ENCODE assay signal across 8 cellular contexts in the genomic region with DNA sequence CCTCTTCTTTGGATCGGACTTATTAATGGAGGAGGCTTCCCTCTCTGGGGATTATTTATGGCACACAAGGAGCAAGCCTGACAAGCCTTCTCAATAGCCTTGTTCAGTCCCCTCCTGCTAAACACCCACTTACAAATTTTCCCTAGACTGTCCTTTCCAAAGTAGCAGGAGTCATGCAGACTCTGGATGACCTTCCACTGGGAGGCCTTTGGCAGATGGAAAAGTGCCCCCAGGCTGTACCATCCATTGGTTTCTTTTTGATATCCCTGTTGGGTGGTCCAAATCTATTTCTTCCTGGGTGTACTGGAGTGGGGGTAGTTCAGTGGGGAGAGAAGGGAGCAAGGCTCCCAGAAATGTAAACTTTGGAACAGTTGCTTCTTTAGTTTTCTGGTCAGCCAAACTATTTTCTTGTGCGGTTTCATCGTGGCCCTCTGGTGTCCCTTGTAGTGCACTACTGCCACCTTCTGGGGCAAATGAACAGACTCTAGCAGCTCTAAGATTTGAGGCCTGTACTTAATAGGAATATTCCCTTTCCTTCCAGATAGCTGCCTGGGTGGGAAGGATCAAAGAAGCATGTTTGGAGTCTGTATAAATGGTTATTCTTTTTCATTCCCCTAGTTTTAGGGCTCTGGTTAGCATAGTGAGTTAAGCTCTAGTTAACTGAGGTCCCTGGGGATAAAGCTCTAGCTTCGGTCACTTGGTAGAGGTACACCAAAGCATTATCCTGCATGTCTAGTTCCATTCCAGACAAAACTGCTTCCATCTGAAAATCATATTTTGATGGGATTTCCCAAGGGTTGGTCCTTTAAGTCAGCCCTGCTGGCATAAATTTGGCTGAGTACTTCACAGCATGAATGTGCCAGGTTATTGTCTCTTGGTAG.
DNase-seq lines count a peak whose midpoint lies in the region; ATAC-seq and TF ChIP-seq lines count a peak whose summit lies in the region.

No MANE protein-coding gene starts in this region.

- no peak overlapping the region for H3K4me3 Mint-ChIP-seq in immature natural killer cell

- H3K27ac ChIP-seq in hepatocyte (no peak overlapping the region), stomach (no peak overlapping the region)

- H3K9me3 ChIP-seq in adipocyte (ENCODE audit: control insufficient read depth, low read length) (no peaks in the 10 kb centered on the region), hepatocyte (ENCODE audit: low read depth) (no peaks in the 10 kb centered on the region), stomach (no peaks in the 10 kb centered on the region)

- no peaks in the 10 kb centered on the region for H4K20me1 ChIP-seq in hepatocyte (ENCODE audit: insufficient read depth, poor library complexity, severe bottlenecking)

- ATAC-seq in HG02678 (IDR thresholded peaks at IDR 0.05; ENCODE audit: unreplicated experiment), result peak; percentile 79

- TF ChIP-seq CTCF in GM12875 (IDR thresholded peaks at IDR 0.05; ENCODE audit: borderline replicate concordance, insufficient read depth, low read depth, low read length) (peak; percentile 59; the same call in 1 of the 2 replicates), hepatocyte (IDR thresholded peaks at IDR 0.05; ENCODE audit: poor library complexity) (peak; percentile 73), stomach (IDR thresholded peaks at IDR 0.05) (peak in 4 of 7 experiments; percentile 11 to 45 (median 20))

- H3K4me2 ChIP-seq in hepatocyte, result no peak overlapping the region

- H3K9ac ChIP-seq in adipocyte (ENCODE audit: low read length), result no peak overlapping the region

- H3K4me3 ChIP-seq in GM12875 (ENCODE audit: low read depth, low read length), result no peak overlapping the region
- no peak overlapping the region for H3K4me3 ChIP-seq in adipocyte (ENCODE audit: low read length)
- H3K4me3 ChIP-seq in hepatocyte, result no peak overlapping the region
- no peak overlapping the region for H3K4me3 ChIP-seq in stomach

- H3K27me3 Mint-ChIP-seq in immature natural killer cell (ENCODE audit: low read depth in 3 of 3), result peaks cover 0 to 1% (median 1%) of the 10 kb centered on the region in 3 donors

- H3K27me3 ChIP-seq in adipocyte (replicated peaks; ENCODE audit: control insufficient read depth, insufficient read depth, low read length) (no peaks in the 10 kb centered on the region), hepatocyte (no peaks in the 10 kb centered on the region), stomach (no peaks in the 10 kb centered on the region)

- no peaks in the 10 kb centered on the region for H3K79me2 ChIP-seq in hepatocyte

- intact Hi-C loops in stomach (cut with DNase I; ENCODE audit: low total_unique reads), result no loop called here

- no peaks in the 10 kb centered on the region for H3K4me1 Mint-ChIP-seq in immature natural killer cell

- no peak for TF ChIP-seq EP300 in stomach (IDR thresholded peaks at IDR 0.05)

- no peaks in the 10 kb centered on the region for H3K9me2 ChIP-seq in hepatocyte (replicated peaks; ENCODE audit: insufficient read depth)

- no peak overlapping the region for H3K27ac Mint-ChIP-seq in immature natural killer cell

- no peak overlapping the region for H2AFZ ChIP-seq in hepatocyte

- TF ChIP-seq POLR2A in stomach (IDR thresholded peaks at IDR 0.05), result no peak

- H3K9me3 Mint-ChIP-seq in immature natural killer cell, result peaks cover 3 to 22% (median 8%) of the 10 kb centered on the region in 6 donors

- DNase-seq in AG20443 (ENCODE audit: low spot score) (peak; percentile 75), NCI-H1105 treated with DMSO at 0.1 percent for 48 hours (lab: John Stamatoyannopoulos, UW) (peak; percentile 65), adipocyte (ENCODE audit: low read depth) (peak; percentile 86), hepatocyte (ENCODE audit: low spot score) (peak; percentile 74), stomach (peak; percentile 30), immature natural killer cell (no peak)

- H3K4me1 ChIP-seq in adipocyte (ENCODE audit: control insufficient read depth, insufficient read depth, low read length) (peaks cover 29% of the 10 kb centered on the region), hepatocyte (ENCODE audit: insufficient read depth) (no peaks in the 10 kb centered on the region), stomach (peaks cover 0 to 6% (median 0%) of the 10 kb centered on the region in 4 donors)

- H3K36me3 ChIP-seq in adipocyte (ENCODE audit: control insufficient read depth, insufficient read depth, low read length, severe bottlenecking), result no peaks in the 10 kb centered on the region
- H3K36me3 ChIP-seq in hepatocyte (replicated peaks; ENCODE audit: insufficient read depth, low read depth), result no peaks in the 10 kb centered on the region
- no peaks in the 10 kb centered on the region for H3K36me3 ChIP-seq in stomach

- WGBS in hepatocyte (ENCODE audit: low lambda C conversion rate, missing lambda C conversion rate), result 59% methylated on average over 4 of the region's 4 CpGs
- 50 to 64% (median 57%) methylated on average over 4 of the region's 4 CpGs for WGBS in stomach, 5 donors

- no peaks in the 10 kb centered on the region for H3K36me3 Mint-ChIP-seq in immature natural killer cell

Comparison
In these comparisons a context has a peak if more than half of its experiments do, and no peak if none do; other contexts are left out.
1. DNase-seq: peak in AG20443 (single experiment), NCI-H1105 treated with DMSO at 0.1 percent for 48 hours (single experiment), adipocyte (single experiment), hepatocyte (single experiment) and stomach (single experiment); none in immature natural killer cell (0 of 3).
2. CTCF ChIP-seq: peak in every context shown above with its lines; median percentile 73 in hepatocyte; 59 in GM12875; 20 in stomach.